In genomic region chr20:33664762-33665144, GRCh38 we compare ENCODE assay signal across 13 cellular contexts. TPM values are rescaled to one million over a fixed set of nuclear protein-coding genes. Genes with fewer than 3 reads are reported as not detected.
A peak's percentile ranks its signal among the peaks of the same experiment; 100 is the strongest.
DNase-seq lines count a peak whose midpoint lies in the region; ATAC-seq and TF ChIP-seq lines count a peak whose summit lies in the region.
"Had no signal": no experiment of that assay in that cellular context is flagged by ENCODE, and none has a peak within 500 bp of the region (broad histone marks: within the 10 kb centered on the region; RNA-seq: fewer than 3 reads in every experiment).

No MANE protein-coding gene starts in this region.

- H3K4me1 Mint-ChIP-seq in progenitor cell of endocrine pancreas (ENCODE audit: low read depth) = peaks cover 11% of the 10 kb centered on the region

- H4K20me1 ChIP-seq in Loucy (ENCODE audit: insufficient read depth, low read length, poor library complexity, severe bottlenecking) = no peaks in the 10 kb centered on the region

- H3K4me3 Mint-ChIP-seq in progenitor cell of endocrine pancreas (ENCODE audit: low read depth) = peak overlapping the region; percentile 85

- no peak overlapping the region for H2AFZ ChIP-seq in Loucy (ENCODE audit: low read length)

- no peaks in the 10 kb centered on the region for H3K79me2 ChIP-seq in Loucy (ENCODE audit: insufficient read depth, low read length)

- no peaks in the 10 kb centered on the region for H3K9me3 Mint-ChIP-seq in progenitor cell of endocrine pancreas (ENCODE audit: low read depth)

- peak overlapping the region; percentile 76 for H3K4me3 ChIP-seq in Loucy (ENCODE audit: low read length, poor library complexity, severe bottlenecking)
- H3K4me3 ChIP-seq in body of pancreas = no peak overlapping the region

- peaks cover 3% of the 10 kb centered on the region for H3K27me3 Mint-ChIP-seq in progenitor cell of endocrine pancreas

- H3K9me2 ChIP-seq in Loucy (replicated peaks; ENCODE audit: low read depth, low read length) = no peaks in the 10 kb centered on the region

- no peak overlapping the region for H3K27ac ChIP-seq in body of pancreas

- H3K9me3 ChIP-seq in Loucy (ENCODE audit: insufficient read depth, low read depth, low read length) = no peaks in the 10 kb centered on the region
- H3K9me3 ChIP-seq in body of pancreas = no peaks in the 10 kb centered on the region
- H3K9me3 ChIP-seq: Peyer's patch, right atrium auricular region had no signal

- peaks cover 20% of the 10 kb centered on the region for H3K4me1 ChIP-seq in Loucy (ENCODE audit: insufficient read depth, low read length, poor library complexity, severe bottlenecking)
- peaks cover 46% of the 10 kb centered on the region for H3K4me1 ChIP-seq in body of pancreas

- H3K36me3 Mint-ChIP-seq in progenitor cell of endocrine pancreas (ENCODE audit: insufficient read depth) = peaks cover 11% of the 10 kb centered on the region

- intact Hi-C loops in body of pancreas (cut with DNase I) = no loop called here

- TF ChIP-seq CTCF in Loucy (conservative IDR thresholded peaks at IDR 0.05; ENCODE audit: low read length) = no peak
- no peak for TF ChIP-seq CTCF in progenitor cell of endocrine pancreas (IDR thresholded peaks at IDR 0.05; ENCODE audit: unreplicated experiment)
- TF ChIP-seq CTCF in body of pancreas (IDR thresholded peaks at IDR 0.05) = no peak

- no peak for TF ChIP-seq POLR2A in body of pancreas (IDR thresholded peaks at IDR 0.05)

- DNase-seq in DMS53 (lab: John Stamatoyannopoulos, UW) = peak; percentile 69
- DNase-seq in DMS53 treated with DMSO at 0.1 percent for 48 hours (lab: John Stamatoyannopoulos, UW; ENCODE audit: unreplicated experiment) = no peak
- peak; percentile 45 for DNase-seq in cerebellar cortex (ENCODE audit: low spot score)
- no peak for DNase-seq in progenitor cell of endocrine pancreas (ENCODE audit: low spot score, unreplicated experiment)
- DNase-seq in T-helper 9 cell = no peak
- no peak for DNase-seq in NAMALWA (ENCODE audit: low spot score)
- DNase-seq in body of pancreas = no peak
- DNase-seq: activated CD8-positive, alpha-beta memory T cell treated with anti-CD3 and anti-CD28 coated beads, Interleukin-2, amount 50 U/mL, for 4 hours; effector CD8-positive, alpha-beta T cell; islet precursor cell; Peyer's patch had no signal

- H3F3A ChIP-seq in Loucy (ENCODE audit: low read depth) = no peaks in the 10 kb centered on the region

- peak overlapping the region; percentile 91 for H3K4me2 ChIP-seq in Loucy (ENCODE audit: low read depth, low read length, poor library complexity, severe bottlenecking)

- H3K9ac ChIP-seq in Loucy (ENCODE audit: low read depth, low read length, poor library complexity, severe bottlenecking) = peak overlapping the region; percentile 86

- no peaks in the 10 kb centered on the region for H3K36me3 ChIP-seq in Loucy (ENCODE audit: insufficient read depth, low read length)
- H3K36me3 ChIP-seq in body of pancreas (replicated peaks in 1 of 2; ENCODE audit: insufficient read depth in 1 of 2, low read depth in 2 of 2) = peaks cover 0 to 3% of the 10 kb centered on the region in 2 donors

- peak overlapping the region; percentile 50 for H3K27ac Mint-ChIP-seq in progenitor cell of endocrine pancreas

- H3K27me3 ChIP-seq in Loucy (ENCODE audit: insufficient read depth, low read length, poor library complexity, severe bottlenecking) = no peaks in the 10 kb centered on the region
- H3K27me3 ChIP-seq in body of pancreas = no peaks in the 10 kb centered on the region
- H3K27me3 ChIP-seq: Peyer's patch, right atrium auricular region had no signal

- 92 to 100% methylated on average over 1 to 2 of the region's 2 CpGs for WGBS in body of pancreas, 2 donors

- ATAC-seq in body of pancreas = no peak

RNA-seq across cellular contexts. Expression of gene ACTL10, which starts 2.0 kb away (rescaled TPM):
- total RNA-seq in progenitor cell of endocrine pancreas (0.36 and 0.38 TPM in 2 replicates), body of pancreas (1 to 10 TPM; 4.0 to 4.9 TPM)

RNA-seq across cellular contexts. Expression of gene C20orf144, which starts 2.6 kb away (rescaled TPM):
- total RNA-seq in progenitor cell of endocrine pancreas (0.27 TPM in 1 of 2 replicates, not detected in the other), body of pancreas (under 1 TPM in 1 of 2 donors, not detected in 1; 0.66 TPM)
- total RNA-seq: Peyer's patch, right atrium auricular region had no signal

RNA-seq across cellular contexts. Expression of gene NECAB3, which starts 9.5 kb away (rescaled TPM):
- 68.3 and 74.6 TPM in 2 replicates for total RNA-seq in progenitor cell of endocrine pancreas
- 10 to 100 TPM; 41.8 to 92.3 TPM for total RNA-seq in body of pancreas

RNA-seq across cellular contexts. Expression of gene E2F1, which starts 21.4 kb away (rescaled TPM):
- 26.2 and 26.5 TPM in 2 replicates for total RNA-seq in progenitor cell of endocrine pancreas
- under 1 TPM in 1 of 2 donors, not detected in 1; 0.66 TPM for total RNA-seq in body of pancreas

RNA-seq across cellular contexts. Expression of gene PXMP4, which starts 55.4 kb away (rescaled TPM):
- 5.0 and 6.1 TPM in 2 replicates for total RNA-seq in progenitor cell of endocrine pancreas
- 1 to 10 TPM; 3.3 to 5.2 TPM for total RNA-seq in body of pancreas

Comparison
In these comparisons a context has a peak if more than half of its experiments do, and no peak if none do; other contexts are left out.
1. DNase-seq: peak in DMS53 (single experiment) and cerebellar cortex (single experiment); none in DMS53 treated with DMSO at 0.1 percent for 48 hours (single experiment), progenitor cell of endocrine pancreas (single experiment), T-helper 9 cell (single experiment), NAMALWA (single experiment) and body of pancreas (0 of 4).